Comparison of ENCODE assay signal across 8 cellular contexts in the genomic region with DNA sequence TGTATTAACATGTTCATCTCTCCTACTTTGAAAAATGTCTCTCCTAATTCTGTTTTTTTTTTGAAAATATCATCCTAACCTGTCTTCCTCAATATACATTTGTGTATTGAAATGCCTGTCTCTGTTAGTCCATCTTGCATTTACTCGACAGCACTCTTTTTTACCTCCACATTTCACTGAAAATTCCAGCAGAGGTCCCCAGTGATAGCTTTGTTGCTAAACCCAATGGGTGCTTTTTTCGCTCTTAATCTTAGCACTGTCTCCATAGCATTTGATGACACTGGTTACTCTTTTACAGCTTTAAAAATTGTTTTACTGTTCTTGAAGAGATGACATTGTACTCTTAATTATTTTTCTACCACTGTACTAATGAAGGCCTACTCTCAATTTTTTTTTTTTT. TPM values are rescaled to one million over a fixed set of nuclear protein-coding genes. Genes with fewer than 3 reads are reported as not detected.
DNase-seq lines count a peak whose midpoint lies in the region; ATAC-seq and TF ChIP-seq lines count a peak whose summit lies in the region.
"Had no signal": no experiment of that assay in that cellular context is flagged by ENCODE, and none has a peak within 500 bp of the region (broad histone marks: within the 10 kb centered on the region; RNA-seq: fewer than 3 reads in every experiment).

No MANE protein-coding gene starts in this region.

- peaks cover 87% of the 10 kb centered on the region for H3K79me2 ChIP-seq in osteoblast (ENCODE audit: insufficient read depth, low read length)

- peaks cover 5% of the 10 kb centered on the region for H3K4me1 ChIP-seq in osteoblast (ENCODE audit: insufficient read depth, low read length)

- H3K27me3 ChIP-seq in osteoblast (ENCODE audit: insufficient read depth, low read length): no peaks in the 10 kb centered on the region

- no peak overlapping the region for H2AFZ ChIP-seq in osteoblast (ENCODE audit: low read length)

- no peak overlapping the region for H3K27ac ChIP-seq in osteoblast (ENCODE audit: low read depth, low read length)

- TF ChIP-seq CTCF in GM10266 (IDR thresholded peaks at IDR 0.05; ENCODE audit: control insufficient read depth, insufficient read depth, low read depth, missing control alignments) (peak; percentile 7), osteoblast (IDR thresholded peaks at IDR 0.05; ENCODE audit: extremely low read depth, low read depth, low read length) (peak; percentile 68)

- H4K20me1 ChIP-seq in osteoblast (ENCODE audit: insufficient read depth, low read length): peaks cover 13% of the 10 kb centered on the region

- no peak overlapping the region for H3K4me3 ChIP-seq in osteoblast (ENCODE audit: insufficient read depth, low read length)

- no peaks in the 10 kb centered on the region for H3K36me3 ChIP-seq in osteoblast (ENCODE audit: insufficient read depth, low read length)

- H3K9me3 ChIP-seq in osteoblast (ENCODE audit: low read depth, low read length): no peaks in the 10 kb centered on the region

- DNase-seq in GM10266 (ENCODE audit: extremely low spot score): peak; percentile 37
- DNase-seq in NAMALWA (ENCODE audit: low spot score): peak; percentile 71
- DNase-seq in dedifferentiated amniotic fluid mesenchymal stem cell (ENCODE audit: extremely low spot score): peak; percentile 38
- DNase-seq in osteoblast (ENCODE audit: insufficient read length, low spot score, missing footprints): peak; percentile 65
- DNase-seq in epidermal melanocyte (ENCODE audit: insufficient read length, low spot score): no peak
- DNase-seq in NCI-H1417 treated with DMSO at 0.1 percent for 48 hours (lab: John Stamatoyannopoulos, UW): no peak

- no peak for ATAC-seq in activated CD4-positive, CD25-positive, alpha-beta regulatory T cell treated with anti-CD3 and anti-CD28 coated beads, Interleukin-2, amount 50 U/mL, for 24 hours
- ATAC-seq: naive thymus-derived CD4-positive, alpha-beta T cell had no signal

- H3K4me2 ChIP-seq in osteoblast (ENCODE audit: insufficient read depth, low read length): no peak overlapping the region

RNA-seq across cellular contexts. Expression of gene OSBPL9, which starts 10.8 kb away (rescaled TPM):
- 87.9 and 96.4 TPM in 2 replicates for total RNA-seq in osteoblast

Comparison
In these comparisons a context has a peak if more than half of its experiments do, and no peak if none do; other contexts are left out.
1. DNase-seq: peak in GM10266 (single experiment), NAMALWA (single experiment), dedifferentiated amniotic fluid mesenchymal stem cell (single experiment) and osteoblast (single experiment); none in epidermal melanocyte (single experiment) and NCI-H1417 treated with DMSO at 0.1 percent for 48 hours (single experiment).